Comparison of ENCODE assay signal across 8 cellular contexts in the genomic region with DNA sequence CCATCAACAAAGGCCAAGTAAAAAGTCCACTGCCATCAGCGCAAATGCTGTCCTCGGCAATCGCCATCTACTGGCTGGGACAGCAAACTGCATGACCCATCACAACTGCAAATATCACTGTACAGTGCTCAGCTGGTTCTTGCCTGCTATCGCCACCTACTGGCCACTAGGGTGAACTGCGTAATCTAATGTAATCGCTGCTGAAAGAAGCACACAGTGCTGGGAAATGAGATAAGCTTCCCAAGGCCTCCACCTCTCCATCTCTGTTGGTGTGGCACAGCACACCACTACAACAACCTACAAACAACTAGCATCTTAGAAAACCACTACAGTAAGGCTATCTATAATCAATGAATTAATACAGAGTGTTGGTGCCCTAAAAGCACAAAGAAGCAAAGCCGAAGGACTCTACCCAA.
DNase-seq lines count a peak whose midpoint lies in the region; ATAC-seq lines count a peak whose summit lies in the region.

No MANE protein-coding gene starts in this region.

- H3K36me3 ChIP-seq in CD4-positive, CD25-positive, alpha-beta regulatory T cell (ENCODE audit: control insufficient read depth, insufficient read depth, low read length): no peaks in the 10 kb centered on the region

- H3K4me1 Mint-ChIP-seq in CD4-positive, CD25-positive, alpha-beta regulatory T cell: peaks cover 0 to 2% (median 0%) of the 10 kb centered on the region in 4 donors
- no peaks in the 10 kb centered on the region for H3K4me1 Mint-ChIP-seq in memory B cell

- H3K27me3 ChIP-seq in CD4-positive, CD25-positive, alpha-beta regulatory T cell (ENCODE audit: control insufficient read depth, insufficient read depth, low read length): no peaks in the 10 kb centered on the region

- H3K27ac ChIP-seq in CD4-positive, CD25-positive, alpha-beta regulatory T cell (ENCODE audit: insufficient read depth, low read length, poor library complexity, severe bottlenecking): no peak overlapping the region

- peak; percentile 34 to 78 (median 66) for DNase-seq in CD4-positive, CD25-positive, alpha-beta regulatory T cell
- DNase-seq in GM19240 (ENCODE audit: insufficient read length, low spot score): peak; percentile 34
- peak; percentile 61 for DNase-seq in NCI-H2227 treated with DMSO at 0.1 percent for 48 hours (lab: John Stamatoyannopoulos, UW)
- DNase-seq in dermis blood vessel endothelial cell: peak; percentile 75
- DNase-seq in memory B cell (ENCODE audit: low spot score in 2 of 2): peak; percentile 2 to 23
- DNase-seq in stimulated activated CD8-positive, alpha-beta memory T cell treated with anti-CD3 and anti-CD28 coated beads, Interleukin-4, amount 100 ng/mL, for 4 hours (ENCODE audit: low read depth in 2 of 2, low spot score in 1 of 2): peak; percentile 10 to 15

- H3K4me3 ChIP-seq in CD4-positive, CD25-positive, alpha-beta regulatory T cell (ENCODE audit: low read depth, low read length): no peak overlapping the region

- no peaks in the 10 kb centered on the region for H3K27me3 Mint-ChIP-seq in CD4-positive, CD25-positive, alpha-beta regulatory T cell
- H3K27me3 Mint-ChIP-seq in memory B cell: no peaks in the 10 kb centered on the region

- H3K4me1 ChIP-seq in CD4-positive, CD25-positive, alpha-beta regulatory T cell (ENCODE audit: control insufficient read depth, insufficient read depth, low read length, poor library complexity, severe bottlenecking): no peaks in the 10 kb centered on the region

- H3K36me3 Mint-ChIP-seq in CD4-positive, CD25-positive, alpha-beta regulatory T cell: no peaks in the 10 kb centered on the region
- no peaks in the 10 kb centered on the region for H3K36me3 Mint-ChIP-seq in memory B cell

- no peak overlapping the region for H3K27ac Mint-ChIP-seq in CD4-positive, CD25-positive, alpha-beta regulatory T cell
- no peak overlapping the region for H3K27ac Mint-ChIP-seq in memory B cell

- no peaks in the 10 kb centered on the region for H3K9me3 ChIP-seq in CD4-positive, CD25-positive, alpha-beta regulatory T cell (ENCODE audit: control insufficient read depth in 2 of 2, low read length in 2 of 2)

- peak; percentile 91 to 92 for ATAC-seq in CD4-positive, CD25-positive, alpha-beta regulatory T cell (ENCODE audit: low read depth in 2 of 2)
- ATAC-seq in HG03196 (IDR thresholded peaks at IDR 0.05; ENCODE audit: unreplicated experiment) (peak; percentile 88), memory B cell (ENCODE audit: low read depth) (no peak)
- peak; percentile 51 to 67 for ATAC-seq in activated CD4-positive, CD25-positive, alpha-beta regulatory T cell treated with anti-CD3 and anti-CD28 coated beads, Interleukin-2, amount 50 U/mL, for 24 hours

- no peaks in the 10 kb centered on the region for H3K9me3 Mint-ChIP-seq in CD4-positive, CD25-positive, alpha-beta regulatory T cell
- H3K9me3 Mint-ChIP-seq in memory B cell: no peaks in the 10 kb centered on the region

- H3K4me3 Mint-ChIP-seq in CD4-positive, CD25-positive, alpha-beta regulatory T cell: no peak overlapping the region
- no peak overlapping the region for H3K4me3 Mint-ChIP-seq in memory B cell

Comparison
In these comparisons a context has a peak if more than half of its experiments do, and no peak if none do; other contexts are left out.
1. DNase-seq: peak in every context shown above with its lines; median percentile 75 in dermis blood vessel endothelial cell; 66 in CD4-positive, CD25-positive, alpha-beta regulatory T cell; 61 in NCI-H2227 treated with DMSO at 0.1 percent for 48 hours; 34 in GM19240; 12 in memory B cell; 12 in stimulated activated CD8-positive, alpha-beta memory T cell treated with anti-CD3 and anti-CD28 coated beads, Interleukin-4, amount 100 ng/mL, for 4 hours.